In genomic region chr15:65055201-65055870, GRCh38 we compare ENCODE assay signal across 1 cellular context.
TF ChIP-seq lines count a peak whose summit lies in the region.

No MANE protein-coding gene starts in this region.

TF ChIP-seq in IMR-90, 13 proteins besides CTCF, POLR2A, EP300 and RAD21:
- TF ChIP-seq ELK1 (IDR thresholded peaks at IDR 0.05; ENCODE audit: borderline replicate concordance, low read depth, low read length): no peak
- TF ChIP-seq CEBPB (IDR thresholded peaks at IDR 0.05; ENCODE audit: low read depth, low read length): 0 out of 2 replicates have a peak, but pooled peaks have one; percentile 11
